In genomic region chr20:63297371-63297781, GRCh38 we compare ENCODE assay signal across 2 cellular contexts.
TF ChIP-seq lines count a peak whose summit lies in the region.

No MANE protein-coding gene starts in this region.

TF ChIP-seq in HEK293, 187 proteins besides CTCF, POLR2A, EP300 and RAD21:
- TF ChIP-seq ZBTB48 (tag by site-specific recombination; IDR thresholded peaks at IDR 0.05) (peak; percentile 78), ZNF324 (tag by site-specific recombination; IDR thresholded peaks at IDR 0.05) (no peak), ZIC2 (tag by site-specific recombination; IDR thresholded peaks at IDR 0.05) (peak; percentile 29; the same call in 1 of the 2 replicates), GLIS1 (tag by site-specific recombination; IDR thresholded peaks at IDR 0.05) (peak; percentile 94), ZNF677 (tag by site-specific recombination; IDR thresholded peaks at IDR 0.05) (no peak)
TF ChIP-seq in HEK293: peak in this region for 3.

TF ChIP-seq in K562, 482 proteins besides CTCF, POLR2A, EP300 and RAD21:
- no peak for TF ChIP-seq GTF2E2 (tag; IDR thresholded peaks at IDR 0.05)
- 0 out of 2 replicates have a peak, but pooled peaks have one; percentile 13 for TF ChIP-seq NFIC (IDR thresholded peaks at IDR 0.05)
TF ChIP-seq in K562: peak in this region for 1.
